Comparison of ENCODE assay signal across 28 cellular contexts in the genomic region with DNA sequence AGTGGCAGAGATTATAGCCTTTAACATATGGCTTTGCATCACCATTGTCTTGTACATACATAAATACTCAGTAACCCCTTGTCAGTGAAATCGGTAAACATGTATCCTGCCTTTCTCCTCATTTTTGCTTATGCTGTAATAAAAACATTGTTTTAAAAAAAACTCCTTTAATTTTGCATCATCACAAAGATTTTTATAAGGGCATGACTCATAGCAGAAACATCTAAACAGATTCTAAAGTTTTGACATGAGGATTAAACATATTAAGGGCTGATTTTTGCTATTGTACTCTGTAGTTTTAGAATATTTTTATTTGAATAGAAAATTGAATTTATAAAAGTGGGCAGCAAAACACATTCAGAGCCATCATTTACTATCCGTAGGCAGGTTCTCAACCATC.
A peak's percentile ranks its signal among the peaks of the same experiment; 100 is the strongest.
DNase-seq lines count a peak whose midpoint lies in the region; ATAC-seq and TF ChIP-seq lines count a peak whose summit lies in the region.
"Had no signal": no experiment of that assay in that cellular context is flagged by ENCODE, and none has a peak within 500 bp of the region (broad histone marks: within the 10 kb centered on the region; RNA-seq: fewer than 3 reads in every experiment).

No MANE protein-coding gene starts in this region.

- no peak overlapping the region; the same call in 1 of the 2 replicates for H3K4me3 Mint-ChIP-seq in HFFc6
- H3K4me3 Mint-ChIP-seq: CD4-positive, alpha-beta memory T cell; effector memory CD8-positive, alpha-beta T cell; naive B cell; WTC11 had no signal

- ATAC-seq in HG03432 (IDR thresholded peaks at IDR 0.05; ENCODE audit: unreplicated experiment), result no peak
- no peak for ATAC-seq in GM19035 (IDR thresholded peaks at IDR 0.05; ENCODE audit: unreplicated experiment)
- no peak for ATAC-seq in gastrocnemius medialis
- ATAC-seq: A549; effector memory CD8-positive, alpha-beta T cell; stimulated activated naive CD8-positive, alpha-beta T cell treated with anti-CD3 and anti-CD28 coated beads, Interleukin-15, Interleukin-2, amounts not matched to agents 100 U/mL and 50 U/mL, for 24 hours; WTC11 had no signal

- H3K4me1 ChIP-seq in gastrocnemius medialis, result no peaks in the 10 kb centered on the region
- H3K4me1 ChIP-seq: A549 had no signal

- TF ChIP-seq POLR2A in gastrocnemius medialis (IDR thresholded peaks at IDR 0.05), result no peak

- H3K9me3 Mint-ChIP-seq in HFFc6, result no peaks in the 10 kb centered on the region; the same call in 1 of the 2 replicates

- H3K4me3 ChIP-seq in AG09309 (ENCODE audit: control insufficient read depth, low read depth, low read length), result no peak overlapping the region
- H3K4me3 ChIP-seq in choroid plexus epithelial cell (ENCODE audit: low read depth, low read length), result no peak overlapping the region
- no peak overlapping the region for H3K4me3 ChIP-seq in gastrocnemius medialis
- H3K4me3 ChIP-seq: A549, cardiac muscle cell, coronary artery, SJCRH30, thoracic aorta had no signal

- TF ChIP-seq CTCF in AG09309 (IDR thresholded peaks at IDR 0.05; ENCODE audit: control insufficient read depth, insufficient read depth, low read depth, low read length, missing control alignments) (no peak), HFFc6 (IDR thresholded peaks at IDR 0.05) (no peak), choroid plexus epithelial cell (conservative IDR thresholded peaks at IDR 0.05; ENCODE audit: low read depth, low read length) (no peak), gastrocnemius medialis (IDR thresholded peaks at IDR 0.05 in 4 of 5, conservative IDR thresholded peaks at IDR 0.05 in 1 of 5) (no peak)

- no peak overlapping the region for H3K27ac ChIP-seq in gastrocnemius medialis
- H3K27ac ChIP-seq: A549, cardiac muscle cell, coronary artery, neutrophil, SJCRH30, thoracic aorta had no signal

- in situ Hi-C loops in gastrocnemius medialis (cut with MboI; ENCODE audit: low sequenced_read_pairs in 4 of 4), result no loop called here

- H3K9me3 ChIP-seq in gastrocnemius medialis, result no peaks in the 10 kb centered on the region
- H3K9me3 ChIP-seq: A549, neutrophil, thoracic aorta had no signal

- peak; percentile 16 for DNase-seq in AG09309 (ENCODE audit: low read depth)
- peak; percentile 37 for DNase-seq in HFFc6
- DNase-seq in choroid plexus epithelial cell (ENCODE audit: low read depth), result peak; percentile 50
- peak; percentile 52 for DNase-seq in iris pigment epithelial cell (ENCODE audit: low read depth)
- no peak for DNase-seq in NCI-H2227 (lab: John Stamatoyannopoulos, UW; ENCODE audit: unreplicated experiment)
- DNase-seq in gastrocnemius medialis, result no peak
- DNase-seq: activated CD4-positive, alpha-beta T cell treated with anti-CD3 and anti-CD28 coated beads, Interleukin-2, amount 50 U/mL, for 4 hours; activated naive CD4-positive, alpha-beta T cell treated with Interleukin-2 at 50 U/mL for 16 hours; effector memory CD8-positive, alpha-beta T cell; GOT3; kidney; naive B cell; NCI-H1105 treated with DMSO at 0.1 percent for 48 hours; NCI-H2029 treated with DMSO at 0.1 percent for 48 hours; NCI-H226; NCI-H748 treated with DMSO at 0.1 percent for 48 hours; SJCRH30; stimulated activated naive CD8-positive, alpha-beta T cell treated with anti-CD3 and anti-CD28 coated beads, Interleukin-15, Interleukin-2, amounts not matched to agents 100 U/mL and 50 U/mL, for 24 hours; T1000 had no signal

- peaks cover 17% of the 10 kb centered on the region for H3K36me3 Mint-ChIP-seq in HFFc6 (ENCODE audit: low read depth)
- H3K36me3 Mint-ChIP-seq: CD4-positive, alpha-beta memory T cell; naive B cell had no signal

- no peaks in the 10 kb centered on the region; the same call in 1 of the 2 replicates for H3K27me3 Mint-ChIP-seq in HFFc6 (ENCODE audit: insufficient read depth)
- H3K27me3 Mint-ChIP-seq: CD4-positive, alpha-beta memory T cell; effector memory CD8-positive, alpha-beta T cell; naive B cell had no signal

- H3K27me3 ChIP-seq in gastrocnemius medialis, result no peaks in the 10 kb centered on the region
- H3K27me3 ChIP-seq: cardiac muscle cell, neutrophil, SJCRH30 had no signal

- peak overlapping the region; percentile 5; the same call in 1 of the 2 replicates for H3K27ac Mint-ChIP-seq in HFFc6
- H3K27ac Mint-ChIP-seq: CD4-positive, alpha-beta memory T cell; effector memory CD8-positive, alpha-beta T cell; naive B cell; WTC11 had no signal

- peaks cover 15% of the 10 kb centered on the region for H3K4me1 Mint-ChIP-seq in HFFc6 (ENCODE audit: low read depth)
- H3K4me1 Mint-ChIP-seq: CD4-positive, alpha-beta memory T cell; naive B cell; WTC11 had no signal

- intact Hi-C loops in gastrocnemius medialis (cut with DNase I; ENCODE audit: low total_unique reads), result no loop called here

- H3K36me3 ChIP-seq in gastrocnemius medialis, result no peaks in the 10 kb centered on the region
- H3K36me3 ChIP-seq: cardiac muscle cell, neutrophil, SJCRH30, thoracic aorta had no signal

Comparison
In these comparisons a context has a peak if more than half of its experiments do, and no peak if none do; other contexts are left out.
1. DNase-seq: peak in AG09309 (single experiment), HFFc6 (single experiment), choroid plexus epithelial cell (single experiment) and iris pigment epithelial cell (single experiment); none in NCI-H2227 (single experiment) and gastrocnemius medialis (0 of 2).